Comparison of ENCODE assay signal across 36 cellular contexts in genomic region chr3:127253491-127253890, GRCh38. TPM values are rescaled to one million over a fixed set of nuclear protein-coding genes. Genes with fewer than 3 reads are reported as not detected.
"Had no signal": no experiment of that assay in that cellular context is flagged by ENCODE, and none has a peak within 500 bp of the region (broad histone marks: within the 10 kb centered on the region; RNA-seq: fewer than 3 reads in every experiment).

No MANE protein-coding gene starts in this region.

- H3K4me1 ChIP-seq: esophagus squamous epithelium, gastroesophageal sphincter had no signal

- H3K27me3 ChIP-seq: brain microvascular endothelial cell had no signal

- H3K9me3 ChIP-seq: esophagus squamous epithelium, gastroesophageal sphincter had no signal

- ATAC-seq: activated CD4-positive, alpha-beta T cell treated with anti-CD3 and anti-CD28 coated beads for 36 hours; activated CD8-positive, alpha-beta T cell treated with anti-CD3 and anti-CD28 coated beads, Interleukin-2, amount 10 ng/mL, durations not matched to agents 7 days and 5 days; activated T-cell treated with anti-CD3 and anti-CD28 coated beads, Interleukin-2, amount 50 U/mL, for 4 hours; activated T-helper 17 cell treated with anti-CD3 and anti-CD28 coated beads, Interleukin-2, amount 50 U/mL, for 72 hours; gastroesophageal sphincter had no signal

- H3K4me1 Mint-ChIP-seq: activated CD4-positive, alpha-beta T cell treated with anti-CD3 and anti-CD28 coated beads for 36 hours; activated CD4-positive, alpha-beta T cell treated with anti-CD3 and anti-CD28 coated beads, Interleukin-2, amount 10 ng/mL, durations not matched to agents 24 days and 14 days; activated T-helper 17 cell treated with anti-CD3 and anti-CD28 coated beads, Interleukin-2, amount 50 U/mL, for 72 hours; central memory CD8-positive, alpha-beta T cell had no signal

- H3K4me3 Mint-ChIP-seq: activated CD4-positive, alpha-beta memory T cell treated with anti-CD3 and anti-CD28 coated beads for 36 hours; activated CD4-positive, alpha-beta T cell treated with anti-CD3 and anti-CD28 coated beads for 36 hours; activated CD4-positive, alpha-beta T cell treated with anti-CD3 and anti-CD28 coated beads, Interleukin-2, amount 10 ng/mL, durations not matched to agents 24 days and 14 days; activated CD8-positive, alpha-beta T cell treated with anti-CD3 and anti-CD28 coated beads, Interleukin-2, amount 10 ng/mL, durations not matched to agents 7 days and 5 days; activated naive CD8-positive, alpha-beta T cell; activated T-cell treated with anti-CD3 and anti-CD28 coated beads, Interleukin-2, amount 50 U/mL, for 4 hours; activated T-helper 17 cell treated with anti-CD3 and anti-CD28 coated beads, Interleukin-2, amount 50 U/mL, for 72 hours; central memory CD8-positive, alpha-beta T cell; dendritic cell treated with granulocyte-macrophage colony-stimulating factor and Interleukin-4, amounts not matched to agents 40 ng/mL and 50 ng/mL, for 4 days had no signal

- H3K36me3 ChIP-seq: brain microvascular endothelial cell, esophagus squamous epithelium, gastroesophageal sphincter had no signal

- H3K27ac Mint-ChIP-seq: activated CD4-positive, alpha-beta memory T cell treated with anti-CD3 and anti-CD28 coated beads for 36 hours; activated CD4-positive, alpha-beta T cell treated with anti-CD3 and anti-CD28 coated beads for 36 hours; activated CD4-positive, alpha-beta T cell treated with anti-CD3 and anti-CD28 coated beads, Interleukin-2, amount 10 ng/mL, durations not matched to agents 24 days and 14 days; activated CD8-positive, alpha-beta T cell treated with anti-CD3 and anti-CD28 coated beads, Interleukin-2, amount 10 ng/mL, durations not matched to agents 7 days and 5 days; activated naive CD8-positive, alpha-beta T cell; activated T-helper 17 cell treated with anti-CD3 and anti-CD28 coated beads, Interleukin-2, amount 50 U/mL, for 72 hours; dendritic cell treated with granulocyte-macrophage colony-stimulating factor and Interleukin-4, amounts not matched to agents 40 ng/mL and 50 ng/mL, for 4 days had no signal

- H3K27ac ChIP-seq: brain microvascular endothelial cell, coronary artery, dorsolateral prefrontal cortex, esophagus squamous epithelium, gastroesophageal sphincter had no signal

- H3K27me3 Mint-ChIP-seq: activated CD4-positive, alpha-beta T cell treated with anti-CD3 and anti-CD28 coated beads, Interleukin-2, amount 10 ng/mL, durations not matched to agents 24 days and 14 days; activated naive CD8-positive, alpha-beta T cell had no signal

- H3K36me3 Mint-ChIP-seq: activated CD4-positive, alpha-beta memory T cell treated with anti-CD3 and anti-CD28 coated beads for 36 hours had no signal

- DNase-seq: activated CD4-positive, alpha-beta memory T cell treated with anti-CD3 and anti-CD28 coated beads for 36 hours; activated CD4-positive, alpha-beta T cell treated with anti-CD3 and anti-CD28 coated beads for 36 hours; activated CD4-positive, alpha-beta T cell treated with anti-CD3 and anti-CD28 coated beads, Interleukin-2, amount 10 ng/mL, durations not matched to agents 24 days and 14 days; activated CD4-positive, CD25-positive, alpha-beta regulatory T cell; activated CD4-positive, CD25-positive, alpha-beta regulatory T cell treated with anti-CD3 and anti-CD28 coated beads, Interleukin-2, amount 50 U/mL, for 72 hours; activated CD8-positive, alpha-beta T cell treated with anti-CD3 and anti-CD28 coated beads, Interleukin-2, amount 10 ng/mL, durations not matched to agents 7 days and 5 days; activated effector memory CD4-positive, alpha-beta T cell treated with Interleukin-2 at 50 U/mL for 16 hours; activated gamma-delta T cell treated with Interleukin-2 at 50 U/mL for 16 hours; activated naive CD4-positive, alpha-beta T cell treated with anti-CD3 and anti-CD28 coated beads, Interleukin-2, amount 50 U/mL, for 16 hours; activated naive CD4-positive, alpha-beta T cell treated with Interleukin-2 at 50 U/mL for 16 hours; activated T-cell treated with anti-CD3 and anti-CD28 coated beads, Interleukin-2, amount 50 U/mL, for 4 hours; amniotic stem cell; anterior cingulate cortex; brain microvascular endothelial cell; dorsolateral prefrontal cortex; effector memory CD4-positive, alpha-beta T cell; erythroblast; esophagus squamous epithelium; foreskin melanocyte; T-helper 2 cell had no signal

- H3K4me3 ChIP-seq: coronary artery, dorsolateral prefrontal cortex, esophagus squamous epithelium, gastroesophageal sphincter had no signal

- H3K9me3 Mint-ChIP-seq: central memory CD8-positive, alpha-beta T cell had no signal

RNA-seq across cellular contexts. Expression of gene PRR20G, which starts 34.4 kb away (rescaled TPM):
- total RNA-seq: activated CD4-positive, alpha-beta memory T cell treated with anti-CD3 and anti-CD28 coated beads for 36 hours; activated CD4-positive, alpha-beta T cell treated with anti-CD3 and anti-CD28 coated beads for 36 hours; activated CD4-positive, alpha-beta T cell treated with anti-CD3 and anti-CD28 coated beads, Interleukin-2, amount 10 ng/mL, durations not matched to agents 24 days and 14 days; activated CD8-positive, alpha-beta memory T cell treated with anti-CD3 and anti-CD28 coated beads for 36 hours; activated CD8-positive, alpha-beta T cell treated with anti-CD3 and anti-CD28 coated beads, Interleukin-2, amount 10 ng/mL, durations not matched to agents 7 days and 5 days; activated T-cell treated with anti-CD3 and anti-CD28 coated beads, Interleukin-2, amount 50 U/mL, for 4 hours; activated T-helper 17 cell treated with anti-CD3 and anti-CD28 coated beads, Interleukin-2, amount 50 U/mL, for 72 hours; astrocyte; bronchial epithelial cell; cardiac septum; cerebellum; dorsolateral prefrontal cortex; esophagus squamous epithelium; fibroblast of lung; fibroblast of villous mesenchyme; gastroesophageal sphincter; glomerular endothelial cell; T-helper 1 cell treated with Interleukin-12 subunit alpha and Interleukin-12 subunit beta and Interleukin-4 antibody, amounts not matched to agents 30 ng/mL and 1 ng/mL, for 36 hours had no signal
- polyA plus RNA-seq: adipose tissue, fibroblast of lung had no signal
